In the genomic region with DNA sequence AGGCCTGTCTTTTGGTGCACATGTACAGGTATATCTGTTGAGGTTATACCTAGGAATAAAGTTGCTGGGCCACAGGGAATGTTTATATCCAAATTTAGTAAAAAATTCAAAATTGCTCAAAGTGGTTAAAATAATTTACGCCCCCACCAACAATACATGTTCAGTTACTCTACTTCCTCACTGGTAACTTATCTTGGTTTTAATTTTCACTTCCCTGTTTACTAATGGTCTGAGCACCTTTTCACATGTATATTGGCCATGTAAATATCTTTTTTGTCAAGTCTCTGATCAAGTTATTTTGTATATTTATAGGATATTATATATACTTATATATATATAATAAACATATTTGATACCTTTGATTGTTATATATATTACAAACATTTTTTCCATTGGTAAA, we compare ENCODE assay signal across 18 cellular contexts. TPM values are rescaled to one million over a fixed set of nuclear protein-coding genes. Genes with fewer than 3 reads are reported as not detected.
DNase-seq lines count a peak whose midpoint lies in the region; ATAC-seq, FAIRE-seq and TF ChIP-seq lines count a peak whose summit lies in the region.
"Had no signal": no experiment of that assay in that cellular context is flagged by ENCODE, and none has a peak within 500 bp of the region (broad histone marks: within the 10 kb centered on the region; RNA-seq: fewer than 3 reads in every experiment).

No MANE protein-coding gene starts in this region.

- peaks cover 0 to 22% (median 3%) of the 10 kb centered on the region in 7 donors for H3K4me1 Mint-ChIP-seq in naive thymus-derived CD4-positive, alpha-beta T cell
- H3K4me1 Mint-ChIP-seq in WTC11 = no peaks in the 10 kb centered on the region
- H3K4me1 Mint-ChIP-seq: activated naive CD8-positive, alpha-beta T cell treated with anti-CD3 and anti-CD28 coated beads, Interleukin-2, amount 10 ng/mL, durations not matched to agents 7 days and 5 days had no signal

- no peak for FAIRE-seq in GM12878 (lab: Jason Lieb, UNC)

- CTCF ChIA-PET in GM12878 (lab: Yijun Ruan, JAX) (no interaction called here), WTC11 (lab: Charles Lee) (no interaction called here)
- CTCF ChIA-PET in naive thymus-derived CD4-positive, alpha-beta T cell (lab: Charles Lee) = no interaction called here

- no peaks in the 10 kb centered on the region for H3K79me2 ChIP-seq in GM12878 (ENCODE audit: control insufficient read depth, insufficient read depth, low read length)
- H3K79me2 ChIP-seq: parathyroid adenoma had no signal

- WGBS in GM12878 (ENCODE audit: insufficient coverage, insufficient replicate concordance, low lambda C conversion rate, missing lambda C conversion rate) = 39% methylated on average over 1 of the region's 1 CpG

- no TSS peak for BruUV-seq in GM12878 (replicated peaks; lab: Mats Ljungman, UMichigan)

- RAD21 ChIA-PET in GM12878 (lab: Charles Lee; ENCODE audit: unreplicated experiment) = no interaction called here

- intact Hi-C loops in GM12878 (cut with micrococcal nuclease; ENCODE audit: unreplicated experiment) = no loop called here
- intact Hi-C loops in naive thymus-derived CD4-positive, alpha-beta T cell (cut with micrococcal nuclease) = loop anchor here in 1 of 2 donors (1.0 to 2.0 kb wide), 2 partner anchors 11 to 36 kb away; no protein-coding TSS in a partner anchor

- no peak overlapping the region for H3K9ac ChIP-seq in GM12878 (ENCODE audit: control insufficient read depth, insufficient read depth, low read length)
- H3K9ac ChIP-seq: parathyroid adenoma had no signal

- H3K36me3 Mint-ChIP-seq in naive thymus-derived CD4-positive, alpha-beta T cell = peaks cover 0 to 23% (median 6%) of the 10 kb centered on the region in 5 donors
- no peaks in the 10 kb centered on the region for H3K36me3 Mint-ChIP-seq in WTC11

- TF ChIP-seq POLR2A in GM12878 (IDR thresholded peaks at IDR 0.05; ENCODE audit: low read depth, low read length) = no peak

- in situ Hi-C loops in GM12878 (cut with MboI) = no loop called here

- peaks cover 0 to 6% (median 4%) of the 10 kb centered on the region in 11 donors for H3K9me3 Mint-ChIP-seq in naive thymus-derived CD4-positive, alpha-beta T cell
- peaks cover 4% of the 10 kb centered on the region for H3K9me3 Mint-ChIP-seq in WTC11
- H3K9me3 Mint-ChIP-seq: activated naive CD8-positive, alpha-beta T cell treated with anti-CD3 and anti-CD28 coated beads, Interleukin-2, amount 10 ng/mL, durations not matched to agents 7 days and 5 days had no signal

- no peaks in the 10 kb centered on the region for H3K27me3 Mint-ChIP-seq in naive thymus-derived CD4-positive, alpha-beta T cell
- no peaks in the 10 kb centered on the region for H3K27me3 Mint-ChIP-seq in WTC11 (ENCODE audit: low read depth)
- H3K27me3 Mint-ChIP-seq: activated naive CD8-positive, alpha-beta T cell treated with anti-CD3 and anti-CD28 coated beads, Interleukin-2, amount 10 ng/mL, durations not matched to agents 7 days and 5 days had no signal

- H3K4me3 Mint-ChIP-seq in naive thymus-derived CD4-positive, alpha-beta T cell = no peak overlapping the region
- H3K4me3 Mint-ChIP-seq in WTC11 = no peak overlapping the region
- H3K4me3 Mint-ChIP-seq: activated naive CD8-positive, alpha-beta T cell treated with anti-CD3 and anti-CD28 coated beads, Interleukin-2, amount 10 ng/mL, durations not matched to agents 7 days and 5 days had no signal

- H3K36me3 ChIP-seq in GM12878 (ENCODE audit: control insufficient read depth in 2 of 2, insufficient read depth in 2 of 2, low read length in 1 of 2) = no peaks in the 10 kb centered on the region
- no peaks in the 10 kb centered on the region for H3K36me3 ChIP-seq in naive thymus-derived CD4-positive, alpha-beta T cell (ENCODE audit: control insufficient read depth in 2 of 3, insufficient read depth in 3 of 3, low read length in 3 of 3)
- H3K36me3 ChIP-seq: esophagus squamous epithelium, vagina had no signal

- no peak for TF ChIP-seq EP300 in GM12878 (IDR thresholded peaks at IDR 0.05; ENCODE audit: borderline replicate concordance in 1 of 2, control insufficient read depth in 1 of 2, low read depth in 2 of 2, low read length in 2 of 2)

- H3K27ac ChIP-seq in GM12878 (ENCODE audit: control insufficient read depth, insufficient read depth) = no peak overlapping the region
- H3K27ac ChIP-seq in naive thymus-derived CD4-positive, alpha-beta T cell (ENCODE audit: low read depth, low read length) = no peak overlapping the region
- H3K27ac ChIP-seq: esophagus squamous epithelium, parathyroid adenoma, vagina had no signal

- TF ChIP-seq RAD21 in GM12878 (IDR thresholded peaks at IDR 0.05; ENCODE audit: insufficient read depth, low read depth, low read length) = no peak

- H4K20me1 ChIP-seq in GM12878 (ENCODE audit: control insufficient read depth, insufficient read depth) = no peaks in the 10 kb centered on the region

- no peaks in the 10 kb centered on the region for H3K27me3 ChIP-seq in GM12878 (replicated peaks in 1 of 2; ENCODE audit: control insufficient read depth in 2 of 2, insufficient read depth in 2 of 2, low read length in 1 of 2)
- H3K27me3 ChIP-seq in naive thymus-derived CD4-positive, alpha-beta T cell (ENCODE audit: control insufficient read depth in 2 of 2, insufficient read depth in 2 of 2, low read length in 2 of 2) = no peaks in the 10 kb centered on the region
- H3K27me3 ChIP-seq: esophagus squamous epithelium, vagina had no signal

- H3K27ac Mint-ChIP-seq in naive thymus-derived CD4-positive, alpha-beta T cell = no peak overlapping the region
- no peak overlapping the region for H3K27ac Mint-ChIP-seq in WTC11
- H3K27ac Mint-ChIP-seq: activated naive CD8-positive, alpha-beta T cell treated with anti-CD3 and anti-CD28 coated beads, Interleukin-2, amount 10 ng/mL, durations not matched to agents 7 days and 5 days had no signal

- peaks cover 4% of the 10 kb centered on the region; the same call in 1 of the 2 replicates for H3K4me1 ChIP-seq in GM12878 (ENCODE audit: control insufficient read depth, insufficient read depth, low read length)
- no peaks in the 10 kb centered on the region for H3K4me1 ChIP-seq in naive thymus-derived CD4-positive, alpha-beta T cell (ENCODE audit: control insufficient read depth in 2 of 2, insufficient read depth in 2 of 2, low read length in 2 of 2)
- H3K4me1 ChIP-seq: esophagus squamous epithelium, parathyroid adenoma, vagina had no signal

- no peak overlapping the region for H2AFZ ChIP-seq in GM12878 (ENCODE audit: control insufficient read depth, low read depth, low read length)
- H2AFZ ChIP-seq: parathyroid adenoma had no signal

- no peak for TF ChIP-seq CTCF in GM12878 (IDR thresholded peaks at IDR 0.05 in 2 of 3, conservative IDR thresholded peaks at IDR 0.05 in 1 of 3; ENCODE audit: control insufficient read depth in 2 of 3, extremely low read depth in 1 of 3, insufficient read depth in 1 of 3, low read depth in 3 of 3, low read length in 3 of 3)
- no peak for TF ChIP-seq CTCF in WTC11 (IDR thresholded peaks at IDR 0.05)

- H3K9me3 ChIP-seq in GM12878 (replicated peaks; ENCODE audit: control insufficient read depth, insufficient read depth, low read length) = no peaks in the 10 kb centered on the region
- no peaks in the 10 kb centered on the region for H3K9me3 ChIP-seq in naive thymus-derived CD4-positive, alpha-beta T cell (ENCODE audit: control insufficient read depth in 2 of 3, low read length in 3 of 3)
- H3K9me3 ChIP-seq: esophagus squamous epithelium, vagina had no signal

- ATAC-seq in GM18511 (IDR thresholded peaks at IDR 0.05; ENCODE audit: unreplicated experiment) (peak; percentile 84), GM21576 (IDR thresholded peaks at IDR 0.05; ENCODE audit: unreplicated experiment) (peak; percentile 89), HG03342 (IDR thresholded peaks at IDR 0.05; ENCODE audit: unreplicated experiment) (peak; percentile 59), GM12878 (peak; percentile 80), WTC11 (no peak)
- no peak for ATAC-seq in naive thymus-derived CD4-positive, alpha-beta T cell

- H3K4me2 ChIP-seq in GM12878 (ENCODE audit: control insufficient read depth, insufficient read depth) = 0 out of 2 replicates have a peak overlapping the region, but pooled peaks have one; percentile 8

- POLR2A ChIA-PET in GM12878 (lab: Charles Lee) (no interaction called here), WTC11 (lab: Charles Lee) (no interaction called here)
- POLR2A ChIA-PET in naive thymus-derived CD4-positive, alpha-beta T cell (lab: Charles Lee) = no interaction called here

- no peak for DNase-seq in GM12878 (ENCODE audit: low read depth, low spot score)
- DNase-seq in naive thymus-derived CD4-positive, alpha-beta T cell = no peak
- DNase-seq in stimulated activated CD8-positive, alpha-beta memory T cell treated with anti-CD3 and anti-CD28 coated beads, Interleukin-4, amount 100 ng/mL, for 48 hours = no peak
- no peak for DNase-seq in WTC11 (ENCODE audit: low spot score)
- DNase-seq in effector CD8-positive, alpha-beta T cell (lab: John Stamatoyannopoulos, UW) = no peak
- DNase-seq: activated naive CD8-positive, alpha-beta T cell treated with anti-CD3 and anti-CD28 coated beads, Interleukin-2, amount 10 ng/mL, durations not matched to agents 7 days and 5 days; central memory CD4-positive, alpha-beta T cell; DMS153; esophagus squamous epithelium; NCI-H1092 treated with DMSO at 0.1 percent for 48 hours; NCI-H446; RPMI8226; stimulated activated CD4-positive, alpha-beta T cell treated with anti-CD3 and anti-CD28 coated beads, Interleukin-15, amount 100 ng/mL, for 24 hours had no signal

- SMC1A ChIA-PET in GM12878 (lab: Charles Lee; ENCODE audit: uncharacterized antibody, unreplicated experiment) = no interaction called here

- no peak overlapping the region for H3K4me3 ChIP-seq in GM12878
- H3K4me3 ChIP-seq in naive thymus-derived CD4-positive, alpha-beta T cell (ENCODE audit: low read length) = no peak overlapping the region
- H3K4me3 ChIP-seq: esophagus squamous epithelium, vagina had no signal

RNA-seq across cellular contexts. Expression of a gene that starts 9.7 kb away (rescaled TPM):
- total RNA-seq in GM12878 (2013; cell fraction: nucleolus; rRNA removed) = not detected in 2 replicates
- total RNA-seq in GM12878 (2014; rRNA removed) = not detected in 2 replicates
- total RNA-seq in GM12878 (2014; rRNA removed; fragmentation: Illumina TruSeq; extraction: Trizol) = not detected in 2 replicates
- total RNA-seq in GM12878 (2021) = not detected in 2 replicates
- polyA plus RNA-seq in GM12878 (2011; ENCODE audit: low read depth) = not detected
- polyA plus RNA-seq in GM12878 (2011; rRNA removed) = not detected in 2 replicates
- 0.03 TPM in 1 of 2 replicates, not detected in the other for polyA plus RNA-seq in GM12878 (2011; cell fraction: cytosol; rRNA removed)
- not detected in 2 replicates for polyA plus RNA-seq in GM12878 (2011; cell fraction: nucleus; rRNA removed)
- polyA plus RNA-seq in GM12878 (2012) = 0.03 TPM in 1 of 2 replicates, not detected in the other
- not detected in 2 replicates for polyA plus RNA-seq in GM12878 (2014; fragmentation: Illumina TruSeq; extraction: Trizol)
- not detected for polyA plus RNA-seq in GM12878 (2014; fragmentation: Nextera tagmentation; extraction: Ambion mirVana)
- polyA plus RNA-seq in GM12878 (2014; rRNA removed) = not detected in 2 replicates
- not detected for polyA plus RNA-seq in GM12878 (2016; fragmentation: Nextera tagmentation; extraction: Ambion mirVana)
- polyA minus RNA-seq in GM12878 (2011; rRNA and poly(A)+ RNA removed) = 0.05 and 0.07 TPM in 2 replicates
- polyA minus RNA-seq in GM12878 (2011; cell fraction: cytosol; rRNA and poly(A)+ RNA removed) = not detected in 2 replicates
- polyA minus RNA-seq in GM12878 (2011; cell fraction: nucleus; rRNA and poly(A)+ RNA removed) = not detected in 2 replicates
- total RNA-seq in naive thymus-derived CD4-positive, alpha-beta T cell = 10 to 100 TPM in 1 of 5 experiments, 1 to 10 TPM in 2, under 1 TPM in 2; 0.37 to 18.7 (median 1.7) TPM
- polyA plus RNA-seq in naive thymus-derived CD4-positive, alpha-beta T cell = under 1 TPM; 0.75 to 0.83 TPM
- 0.05 TPM in 1 of 3 replicates, not detected in the others for total RNA-seq in WTC11 (2021)

Comparison
In these comparisons a context has a peak if more than half of its experiments do, and no peak if none do; other contexts are left out.
1. ATAC-seq: peak in GM18511 (single experiment), GM21576 (single experiment), HG03342 (single experiment) and GM12878 (single experiment); none in naive thymus-derived CD4-positive, alpha-beta T cell (single experiment) and WTC11 (single experiment).